In the genomic region with DNA sequence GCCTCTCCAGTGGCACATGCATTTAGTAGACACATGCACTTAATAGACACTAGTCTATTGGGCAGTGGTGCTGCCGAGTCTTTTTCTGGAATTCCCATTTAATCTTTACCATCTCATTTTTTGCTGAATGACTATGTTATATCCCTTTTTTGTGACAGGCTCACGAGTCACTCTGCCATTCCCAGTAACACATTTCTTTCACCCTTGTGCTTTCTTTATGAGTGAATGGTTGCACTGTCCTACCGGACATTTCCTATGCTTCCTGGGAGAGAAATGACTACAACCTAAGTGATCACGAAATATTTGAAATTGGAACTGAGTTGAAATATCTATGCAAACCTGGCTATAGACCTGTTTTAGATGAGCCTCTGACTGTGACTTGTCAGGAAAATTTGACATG, we compare ENCODE assay signal across 24 cellular contexts.
"Had no signal": no experiment of that assay in that cellular context is flagged by ENCODE, and none has a peak within 500 bp of the region (broad histone marks: within the 10 kb centered on the region; RNA-seq: fewer than 3 reads in every experiment).

No MANE protein-coding gene starts in this region.

- H3K4me1 ChIP-seq: parathyroid adenoma, psoas muscle, right lobe of liver, sigmoid colon, stomach, thyroid gland, tibial nerve, upper lobe of right lung, vagina had no signal

- H3K9me3 ChIP-seq: ovary, psoas muscle, right lobe of liver, sigmoid colon, stomach, thoracic aorta, thyroid gland, tibial nerve, upper lobe of right lung, vagina had no signal

- DNase-seq: natural killer cell; occipital lobe; ovary; posterior cingulate gyrus; psoas muscle; right cardiac atrium; right lobe of liver; sigmoid colon; small intestine; stimulated activated CD4-positive, alpha-beta T cell treated with anti-CD3 and anti-CD28 coated beads, Interleukin-15, amount 100 ng/mL, for 24 hours; stimulated activated CD4-positive, alpha-beta T cell treated with anti-CD3 and anti-CD28 coated beads, Interleukin-2, amount 100 ng/mL, for 24 hours; stimulated activated CD4-positive, alpha-beta T cell treated with anti-CD3 and anti-CD28 coated beads, Interleukin-2, amount 100 ng/mL, for 48 hours; stimulated activated CD4-positive, alpha-beta T cell treated with anti-CD3 and anti-CD28 coated beads, Interleukin-4, amount 100 ng/mL, for 24 hours; stimulated activated naive B cell treated with anti-CD40 and anti-IgM and Interleukin-4, amounts not matched to agents 10 μg/mL and 1 μg/mL and 100 μg/mL, for 72 hours; stimulated activated naive CD4-positive, alpha-beta T cell treated with Interleukin-2 at 50 U/mL for 16 hours; stomach; thyroid gland; upper lobe of right lung had no signal

- H3K9ac ChIP-seq: neural progenitor cell, parathyroid adenoma had no signal

- ATAC-seq: natural killer cell; psoas muscle; right cardiac atrium; right lobe of liver; stimulated activated effector memory CD8-positive, alpha-beta T cell treated with anti-CD3 and anti-CD28 coated beads, Interleukin-12 subunit alpha, Interleukin-12 subunit beta, amount 100 ng/mL, for 72 hours; stimulated activated naive B cell treated with anti-CD40 and anti-IgM and Interleukin-4, amounts not matched to agents 10 μg/mL and 1 μg/mL and 100 μg/mL, for 72 hours; upper lobe of right lung had no signal

- H3K4me2 ChIP-seq: neural progenitor cell had no signal

- H3K27me3 ChIP-seq: neural progenitor cell, ovary, right lobe of liver, sigmoid colon, stomach, thyroid gland, tibial nerve, upper lobe of right lung, vagina had no signal

- H3K27ac ChIP-seq: neural progenitor cell, ovary, parathyroid adenoma, psoas muscle, right lobe of liver, sigmoid colon, stomach, thoracic aorta, thyroid gland, tibial nerve, upper lobe of right lung, vagina had no signal

- H3K36me3 ChIP-seq: neural progenitor cell, ovary, right lobe of liver, sigmoid colon, stomach, thoracic aorta, thyroid gland, tibial nerve, upper lobe of right lung, vagina had no signal

- H2AFZ ChIP-seq: neural progenitor cell, parathyroid adenoma had no signal

- FAIRE-seq: small intestine had no signal

- H3K79me2 ChIP-seq: parathyroid adenoma had no signal

- H3K4me3 ChIP-seq: neural progenitor cell, ovary, psoas muscle, right lobe of liver, sigmoid colon, stomach, thoracic aorta, thyroid gland, tibial nerve, upper lobe of right lung, vagina had no signal
